8 cellular contexts compared by ENCODE assay signal in the genomic region with DNA sequence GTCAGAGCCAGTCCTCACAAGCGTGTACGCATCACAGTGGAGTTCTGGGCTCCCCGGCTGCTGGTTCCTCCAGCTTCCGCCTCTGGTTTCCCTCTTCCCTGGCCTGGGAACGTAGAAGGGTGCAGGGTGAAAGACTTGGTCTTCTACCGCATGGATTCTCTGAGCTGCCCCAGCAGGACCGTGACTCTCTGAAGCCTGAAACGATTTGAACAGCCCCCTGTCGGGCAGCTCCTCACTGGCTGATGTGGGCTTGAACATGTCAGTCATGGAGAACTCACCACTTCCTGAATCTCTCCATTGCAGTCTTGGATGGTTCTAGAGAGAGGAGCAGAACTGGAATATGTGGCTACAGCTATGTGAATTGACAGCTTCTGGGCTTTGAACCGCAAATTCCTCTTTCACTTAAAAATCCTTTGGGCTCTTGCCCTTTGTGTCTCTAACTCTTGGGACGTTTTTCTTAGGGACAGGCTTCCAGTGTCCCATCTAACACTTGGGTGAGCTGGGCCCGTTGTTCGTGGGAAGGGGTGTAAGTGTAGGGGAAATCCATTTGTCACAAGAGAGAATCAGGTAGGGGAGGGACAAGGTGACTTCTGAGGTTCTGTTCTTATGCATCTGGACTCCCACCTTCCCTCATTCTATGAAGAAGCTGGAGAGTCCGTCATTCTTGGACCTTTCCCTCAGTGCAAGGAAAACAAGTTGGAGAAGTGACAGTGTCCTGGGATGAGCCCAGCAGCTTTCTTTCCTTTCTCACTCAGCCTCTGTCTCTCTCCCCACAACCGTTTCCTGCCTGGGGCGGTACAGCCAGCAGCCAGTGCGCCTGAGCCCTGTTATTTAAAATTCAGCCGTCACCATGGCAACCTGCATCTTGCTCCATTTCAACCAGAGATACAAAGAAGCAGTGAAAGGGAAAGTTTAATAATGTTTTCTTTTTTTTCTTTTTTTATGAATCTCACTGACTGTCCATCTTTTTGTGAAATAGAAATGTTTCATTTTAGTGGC.
DNase-seq lines count a peak whose midpoint lies in the region; ATAC-seq and TF ChIP-seq lines count a peak whose summit lies in the region.

No MANE protein-coding gene starts in this region.

- H3K36me3 Mint-ChIP-seq in activated B cell treated with CpG ODN at 0.5 μM for 24 hours (ENCODE audit: low read depth) = no peaks in the 10 kb centered on the region
- H3K36me3 Mint-ChIP-seq in naive B cell = peaks cover 0 to 7% of the 10 kb centered on the region in 2 donors

- intact Hi-C loops in activated B cell treated with CpG ODN at 0.5 μM for 24 hours (cut with micrococcal nuclease) = loop anchor here (1.0 to 10.0 kb wide), 2 partner anchors 38 to 1038 kb away; a partner anchor contains a TSS

- no peak for TF ChIP-seq CTCF in activated B cell treated with CpG ODN at 0.5 μM for 24 hours (IDR thresholded peaks at IDR 0.05)
- no peak for TF ChIP-seq CTCF in cardiac fibroblast (IDR thresholded peaks at IDR 0.05; ENCODE audit: low read depth, low read length)

- peak overlapping the region; percentile 44 for H3K4me3 Mint-ChIP-seq in activated B cell treated with CpG ODN at 0.5 μM for 24 hours
- peak overlapping the region in 6 of 8 donors; percentile 16 to 67 (median 40) for H3K4me3 Mint-ChIP-seq in naive B cell

- POLR2A ChIA-PET in activated B cell treated with CpG ODN at 0.5 μM for 24 hours (lab: Charles Lee) = interaction anchor here (0.5 to 2.7 kb wide), 5 partner anchors 38 to 67 kb away, joined by 5 to 12 read pairs (median 6); no protein-coding TSS in a partner anchor

- ATAC-seq in HG03045 (IDR thresholded peaks at IDR 0.05; ENCODE audit: unreplicated experiment) (peak; percentile 72), activated B cell treated with CpG ODN at 0.5 μM for 24 hours (ENCODE audit: low read depth) (peak; percentile 56), naive B cell (ENCODE audit: low read depth in 2 of 2) (peak; percentile 77 to 82)

- H3K9me3 Mint-ChIP-seq in activated B cell treated with CpG ODN at 0.5 μM for 24 hours (peaks cover 2% of the 10 kb centered on the region), naive B cell (peaks cover 0 to 4% (median 2%) of the 10 kb centered on the region in 7 donors)

- H3K27ac Mint-ChIP-seq in activated B cell treated with CpG ODN at 0.5 μM for 24 hours = peak overlapping the region; percentile 68
- peak overlapping the region; percentile 4 to 94 (median 79) for H3K27ac Mint-ChIP-seq in naive B cell

- H3K4me1 Mint-ChIP-seq in activated B cell treated with CpG ODN at 0.5 μM for 24 hours = peaks cover 26% of the 10 kb centered on the region
- peaks cover 15 to 24% (median 22%) of the 10 kb centered on the region in 3 donors for H3K4me1 Mint-ChIP-seq in naive B cell

- H3K27me3 Mint-ChIP-seq in activated B cell treated with CpG ODN at 0.5 μM for 24 hours = no peaks in the 10 kb centered on the region
- H3K27me3 Mint-ChIP-seq in naive B cell = peaks cover 13 to 30% (median 20%) of the 10 kb centered on the region in 3 donors

- CTCF ChIA-PET in activated B cell treated with CpG ODN at 0.5 μM for 24 hours (lab: Charles Lee) = interaction anchor here (0.9 to 6.3 kb wide), 4 partner anchors 10 to 80 kb away, joined by 3 to 128 read pairs (median 4); no protein-coding TSS in a partner anchor

- DNase-seq in NK-92 treated with Interleukin-12 subunit alpha and Interleukin-12 subunit beta, amount 100 ng/mL, for 24 hours (lab: John Stamatoyannopoulos, UW) = peak; percentile 64
- DNase-seq in NK-92 (lab: John Stamatoyannopoulos, UW; ENCODE audit: unreplicated experiment) (no peak), activated B cell treated with CpG ODN at 0.5 μM for 24 hours (no peak), cardiac fibroblast (ENCODE audit: low read depth in 2 of 2) (peak; percentile 59 to 71), naive B cell (peak; percentile 60), superior temporal gyrus (ENCODE audit: extremely low spot score) (peak; percentile 75), epidermal melanocyte (ENCODE audit: insufficient read length, low spot score) (no peak)

- no peak overlapping the region for H3K4me3 ChIP-seq in cardiac fibroblast (replicated peaks in 1 of 2; ENCODE audit: low read depth in 2 of 2, low read length in 2 of 2)

Comparison
In these comparisons a context has a peak if more than half of its experiments do, and no peak if none do; other contexts are left out.
1. DNase-seq: peak in NK-92 treated with Interleukin-12 subunit alpha and Interleukin-12 subunit beta, amount 100 ng/mL, for 24 hours (single experiment), cardiac fibroblast (2 of 2), naive B cell (single experiment) and superior temporal gyrus (single experiment); none in NK-92 (single experiment), activated B cell treated with CpG ODN at 0.5 μM for 24 hours (single experiment) and epidermal melanocyte (single experiment).
2. Peak in every context shown above with its lines, with median percentiles within 50 percentile points of each other: ATAC-seq.